ENCODE assay signal across 25 cellular contexts in the genomic region with DNA sequence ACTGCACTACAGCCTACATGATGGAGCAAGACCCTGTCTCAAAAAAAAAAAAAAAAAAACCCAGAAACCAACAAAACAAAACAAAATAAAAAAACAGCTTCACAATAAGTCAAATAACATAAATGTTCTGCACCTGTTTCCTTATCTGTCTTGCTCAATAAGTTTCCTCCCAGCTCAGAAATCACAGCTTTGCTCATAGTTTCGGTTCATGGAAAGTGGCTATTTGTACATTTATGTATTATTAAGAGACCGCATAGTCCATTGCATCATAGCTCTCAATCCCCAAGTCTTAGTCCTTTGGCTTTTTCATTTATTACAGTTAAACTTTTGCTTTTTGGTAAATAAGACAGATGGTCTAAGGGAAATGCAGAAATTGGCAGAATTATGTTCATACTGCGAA. TPM values are rescaled to one million over a fixed set of nuclear protein-coding genes. Genes with fewer than 3 reads are reported as not detected.
"Had no signal": no experiment of that assay in that cellular context is flagged by ENCODE, and none has a peak within 500 bp of the region (broad histone marks: within the 10 kb centered on the region; RNA-seq: fewer than 3 reads in every experiment).

No MANE protein-coding gene starts in this region.

- H3K27ac Mint-ChIP-seq: natural killer cell had no signal

- DNase-seq: cortex of kidney; dorsolateral prefrontal cortex; effector memory CD4-positive, alpha-beta T cell; hippocampal formation; mucosa of descending colon; natural killer cell; posterior cingulate gyrus; sigmoid colon; small intestine; stimulated activated CD4-positive, alpha-beta T cell treated with anti-CD3 and anti-CD28 coated beads, Interleukin-12 subunit alpha, Interleukin-12 subunit beta, amount 100 ng/mL, for 4 hours; stimulated activated naive CD4-positive, alpha-beta T cell; stomach; substantia nigra; transverse colon had no signal

- H3K4me1 Mint-ChIP-seq: natural killer cell, neural crest cell had no signal

- H3K9me3 Mint-ChIP-seq: natural killer cell, neural crest cell had no signal

- H3K9me3 ChIP-seq: gastroesophageal sphincter, mucosa of descending colon, right atrium auricular region, sigmoid colon, stomach, thoracic aorta, transverse colon had no signal

- H3K4me3 ChIP-seq: dorsolateral prefrontal cortex, gastroesophageal sphincter, mucosa of descending colon, right atrium auricular region, sigmoid colon, stomach, thoracic aorta, transverse colon had no signal

- H3K36me3 Mint-ChIP-seq: natural killer cell had no signal

- FAIRE-seq: endometrium, islet of Langerhans, small intestine had no signal

- H3K4me3 Mint-ChIP-seq: natural killer cell, neural crest cell had no signal

- H3K4me1 ChIP-seq: right atrium auricular region, transverse colon had no signal

- H3K27ac ChIP-seq: dorsolateral prefrontal cortex, gastroesophageal sphincter, right atrium auricular region, sigmoid colon, stomach, thoracic aorta, transverse colon had no signal

- H3K36me3 ChIP-seq: gastroesophageal sphincter, right atrium auricular region, sigmoid colon, stomach, thoracic aorta, transverse colon had no signal

- H3K27me3 ChIP-seq: gastroesophageal sphincter, right atrium auricular region, sigmoid colon had no signal

- ATAC-seq: esophagus mucosa, gastroesophageal sphincter, left lobe of liver, mucosa of descending colon, natural killer cell had no signal

RNA-seq across cellular contexts. Expression of a gene that starts 24.4 kb away (rescaled TPM):
- total RNA-seq: esophagus mucosa, left lobe of liver, lower leg skin, mucosa of descending colon, natural killer cell, neural crest cell, osteocyte, right atrium auricular region, thoracic aorta, transverse colon, ureter had no signal
- polyA plus RNA-seq: sigmoid colon, small intestine, stomach had no signal

RNA-seq across cellular contexts. Expression of a gene that starts 44.7 kb away (rescaled TPM):
- total RNA-seq: esophagus mucosa, left lobe of liver, neural crest cell, thoracic aorta, ureter had no signal
- polyA plus RNA-seq: stomach had no signal
